Comparison of ENCODE assay signal across 8 cellular contexts in genomic region chr1:225845633-225846259, GRCh38. TPM values are rescaled to one million over a fixed set of nuclear protein-coding genes. Genes with fewer than 3 reads are reported as not detected.
DNase-seq lines count a peak whose midpoint lies in the region; ATAC-seq and TF ChIP-seq lines count a peak whose summit lies in the region.

No MANE protein-coding gene starts in this region.

- H3K36me3 Mint-ChIP-seq in HFFc6 (ENCODE audit: low read depth): 0 out of 2 replicates have a peak, but pooled peaks cover 6% of the 10 kb centered on the region

- H3K27ac ChIP-seq in angular gyrus (ENCODE audit: low read depth, low read length) (peak overlapping the region; percentile 96), right cardiac atrium (ENCODE audit: low read length) (no peak overlapping the region)

- intact Hi-C loops in right cardiac atrium (cut with DNase I): loop anchor here in 3 of 4 donors (5.0 to 10.0 kb wide), 3 partner anchors 71 to 371 kb away; partner anchors contain the start of gene SRP9 (in 1 of the 3)

- peak; percentile 85 for TF ChIP-seq CTCF in HFFc6 (IDR thresholded peaks at IDR 0.05)
- peak; percentile 93 for TF ChIP-seq CTCF in retinal pigment epithelial cell (conservative IDR thresholded peaks at IDR 0.05; ENCODE audit: low read depth, low read length)

- no peaks in the 10 kb centered on the region for H3K9me3 Mint-ChIP-seq in HFFc6

- ATAC-seq in right cardiac atrium (peak; percentile 78 to 82), GM21360 (IDR thresholded peaks at IDR 0.05; ENCODE audit: unreplicated experiment) (no peak), GM21367 (IDR thresholded peaks at IDR 0.05; ENCODE audit: unreplicated experiment) (no peak)

- WGBS in right cardiac atrium: 55% methylated on average over 11 of the region's 11 CpGs

- DNase-seq in CMK (ENCODE audit: low read depth) (peak; percentile 66), HFFc6 (peak; percentile 56), OCI-M1 (lab: John Stamatoyannopoulos, UW) (peak; percentile 63), right cardiac atrium (peak; percentile 88 to 94 (median 91)), retinal pigment epithelial cell (ENCODE audit: low read depth) (peak; percentile 21)

- no peak overlapping the region for H3K4me3 Mint-ChIP-seq in HFFc6

- no peaks in the 10 kb centered on the region for H3K4me1 Mint-ChIP-seq in HFFc6 (ENCODE audit: low read depth)

- no peak overlapping the region for H3K27ac Mint-ChIP-seq in HFFc6

- no peaks in the 10 kb centered on the region for H3K4me1 ChIP-seq in right cardiac atrium (ENCODE audit: control insufficient read depth, insufficient read depth, low read length)

- H3K9me3 ChIP-seq in right cardiac atrium (ENCODE audit: control insufficient read depth, low read length): no peaks in the 10 kb centered on the region

- H3K4me3 ChIP-seq in right cardiac atrium (ENCODE audit: low read length) (no peak overlapping the region), retinal pigment epithelial cell (ENCODE audit: low read length) (no peak overlapping the region)

- H3K27me3 ChIP-seq in right cardiac atrium (ENCODE audit: control insufficient read depth, insufficient read depth): no peaks in the 10 kb centered on the region

- no peaks in the 10 kb centered on the region; the same call in none of the 2 replicates for H3K27me3 Mint-ChIP-seq in HFFc6 (ENCODE audit: insufficient read depth)

RNA-seq across cellular contexts. Expression of gene EPHX1, which starts 35.8 kb away (rescaled TPM):
- total RNA-seq in HFFc6 (2021; fragmentation: NEBNext Ultra II Directional; extraction: Animal tissue kit (Norgen Biotek cat#: 25700)): 10 to 100 TPM; 30.3 to 38.7 (median 34.9) TPM
- 10 to 100 TPM; 47.3 to 65.0 (median 56.8) TPM for total RNA-seq in right cardiac atrium
- 54.0 TPM for polyA plus RNA-seq in right cardiac atrium

RNA-seq across cellular contexts. Expression of gene TMEM63A, which starts 36.4 kb away (rescaled TPM):
- total RNA-seq in HFFc6 (2021; fragmentation: NEBNext Ultra II Directional; extraction: Animal tissue kit (Norgen Biotek cat#: 25700)): 10 to 100 TPM; 18.9 to 29.1 (median 22.0) TPM
- 10 to 100 TPM; 32.6 to 44.4 (median 37.9) TPM for total RNA-seq in right cardiac atrium
- polyA plus RNA-seq in right cardiac atrium: 29.3 TPM

RNA-seq across cellular contexts. Expression of gene LEFTY1, which starts 43.2 kb away (rescaled TPM):
- not detected for total RNA-seq in HFFc6 (2021; fragmentation: NEBNext Ultra II Directional; extraction: Animal tissue kit (Norgen Biotek cat#: 25700))
- total RNA-seq in right cardiac atrium: under 1 TPM; 0.24 to 0.54 (median 0.49) TPM
- 0.11 TPM for polyA plus RNA-seq in right cardiac atrium

Comparison
In these comparisons a context has a peak if more than half of its experiments do, and no peak if none do; other contexts are left out.
1. DNase-seq: peak in every context shown above with its lines; median percentile 91 in right cardiac atrium; 66 in CMK; 63 in OCI-M1; 56 in HFFc6; 21 in retinal pigment epithelial cell.
2. ATAC-seq: peak in right cardiac atrium (2 of 2); none in GM21360 (single experiment) and GM21367 (single experiment).